4 cellular contexts compared by ENCODE assay signal in genomic region chr4:40407468-40407867, GRCh38.
A peak's percentile ranks its signal among the peaks of the same experiment; 100 is the strongest.
DNase-seq lines count a peak whose midpoint lies in the region; ATAC-seq, FAIRE-seq and TF ChIP-seq lines count a peak whose summit lies in the region.
"Not testable (repeated sequence)": the region's sequence is repeated elsewhere in the genome, so short reads cannot be mapped to it uniquely, and the experiment has no call there.

No MANE protein-coding gene starts in this region.

- intact Hi-C loops in K562 (cut with micrococcal nuclease), result not testable (repeated sequence)
- intact Hi-C loops in HepG2 (cut with micrococcal nuclease; ENCODE audit: unreplicated experiment), result loop anchor here (10.0 kb wide), 1 partner anchor 107 kb away; no protein-coding TSS in a partner anchor

- H3K9me3 Mint-ChIP-seq in endothelial cell (ENCODE audit: unreplicated experiment), result not testable (repeated sequence)
- H3K9me3 Mint-ChIP-seq in nephron progenitor cell, result peaks cover 29% of the 10 kb centered on the region

- POLR2A ChIA-PET in K562 (lab: Yijun Ruan, JAX); HepG2 (lab: Yijun Ruan, JAX): not testable (repeated sequence)

- H3K27me3 ChIP-seq in K562 (ENCODE audit: control insufficient read depth in 2 of 2, insufficient read depth in 2 of 2, low read length in 2 of 2); HepG2 (ENCODE audit: control insufficient read depth in 1 of 2, insufficient read depth in 2 of 2, low read length in 2 of 2): not testable (repeated sequence)

- H3K4me3 Mint-ChIP-seq in endothelial cell (ENCODE audit: unreplicated experiment), result peak overlapping the region; percentile 40
- not testable (repeated sequence) for H3K4me3 Mint-ChIP-seq in nephron progenitor cell

- TF ChIP-seq CTCF in K562 (IDR thresholded peaks at IDR 0.05 in 2 of 3, conservative IDR thresholded peaks at IDR 0.05 in 1 of 3; ENCODE audit: insufficient read depth in 2 of 3, low read depth in 1 of 3, low read length in 3 of 3); endothelial cell (IDR thresholded peaks at IDR 0.05; ENCODE audit: unreplicated experiment); HepG2 (CRISPR knock-in tag; IDR thresholded peaks at IDR 0.05); nephron progenitor cell (IDR thresholded peaks at IDR 0.05): not testable (repeated sequence)

- H3K27ac Mint-ChIP-seq in endothelial cell (ENCODE audit: unreplicated experiment), result not testable (repeated sequence)
- peak overlapping the region; percentile 9 for H3K27ac Mint-ChIP-seq in nephron progenitor cell

- H3K9me1 ChIP-seq in K562 (ENCODE audit: control insufficient read depth, insufficient read depth, low read length), result not testable (repeated sequence)

- H3K4me2 ChIP-seq in K562 (ENCODE audit: insufficient read depth, low read length); HepG2 (ENCODE audit: low read depth, low read length): not testable (repeated sequence)

- H3K4me1 Mint-ChIP-seq in endothelial cell (ENCODE audit: unreplicated experiment), result not testable (repeated sequence)
- H3K4me1 Mint-ChIP-seq in nephron progenitor cell, result peaks cover 21% of the 10 kb centered on the region

- not testable (repeated sequence) for H3K79me2 ChIP-seq in K562 (ENCODE audit: control insufficient read depth, insufficient read depth, low read length); HepG2 (ENCODE audit: insufficient read depth, low read length)

- H3K36me3 Mint-ChIP-seq in endothelial cell (ENCODE audit: low read depth, unreplicated experiment), result not testable (repeated sequence)
- peaks cover 16% of the 10 kb centered on the region for H3K36me3 Mint-ChIP-seq in nephron progenitor cell (ENCODE audit: low read depth)

- TF ChIP-seq POLR2A in K562 (conservative IDR thresholded peaks at IDR 0.05); HepG2 (IDR thresholded peaks at IDR 0.05; ENCODE audit: insufficient read depth in 1 of 2, low read depth in 2 of 2, low read length in 2 of 2): not testable (repeated sequence)

- not testable (repeated sequence) for BruUV-seq in K562 (replicated peaks; lab: Mats Ljungman, UMichigan); HepG2 (replicated peaks; lab: Mats Ljungman, UMichigan)

- not testable (repeated sequence) for H3K9ac ChIP-seq in K562 (ENCODE audit: insufficient read depth in 1 of 2, low read depth in 2 of 2, low read length in 2 of 2); HepG2 (ENCODE audit: insufficient read depth, low read depth, low read length)

- not testable (repeated sequence) for FAIRE-seq in K562 (lab: Jason Lieb, UNC); HepG2 (lab: Jason Lieb, UNC)

- CTCF ChIA-PET in K562 (lab: Yijun Ruan, JAX; ENCODE audit: low intra/inter-chr PET ratio); HepG2 (lab: Yijun Ruan, JAX; ENCODE audit: low intra/inter-chr PET ratio, low total read pairs): not testable (repeated sequence)

- WGBS in K562 (ENCODE audit: insufficient coverage, low coverage, missing lambda C conversion rate), result 2% methylated on average over 3 of the region's 3 CpGs
- WGBS in HepG2 (ENCODE audit: low lambda C conversion rate), result 12% methylated on average over 3 of the region's 3 CpGs

- H3K9me3 ChIP-seq in K562 (replicated peaks; ENCODE audit: control insufficient read depth, insufficient read depth, low read depth, low read length), result not testable (repeated sequence)
- H3K9me3 ChIP-seq in HepG2 (ENCODE audit: low read length), result peaks cover 17% of the 10 kb centered on the region

- in situ Hi-C loops in K562 (cut with MboI); HepG2 (cut with HindIII; ENCODE audit: extremely low pct_ligation_motif_present, low pct_unique_long_range_greater_than_20kb): not testable (repeated sequence)

- H4K20me1 ChIP-seq in K562 (replicated peaks; ENCODE audit: control insufficient read depth, insufficient read depth, low read length); HepG2 (ENCODE audit: insufficient read depth, low read length): not testable (repeated sequence)

- not testable (repeated sequence) for H3K27ac ChIP-seq in K562 (ENCODE audit: extremely low read depth, low read depth, low read length); HepG2 (ENCODE audit: extremely low read length, insufficient read depth, low read length)

- not testable (repeated sequence) for H3K36me3 ChIP-seq in K562 (ENCODE audit: control insufficient read depth, insufficient read depth, low read length); HepG2 (replicated peaks in 1 of 2; ENCODE audit: control insufficient read depth in 1 of 2, insufficient read depth in 2 of 2, low read length in 2 of 2)

- TF ChIP-seq EP300 in K562 (IDR thresholded peaks at IDR 0.05; ENCODE audit: low read length); HepG2 (IDR thresholded peaks at IDR 0.05; ENCODE audit: low read depth in 2 of 2, low read length in 2 of 2); HepG2 (CRISPR knock-in tag; IDR thresholded peaks at IDR 0.05; ENCODE audit: borderline replicate concordance): not testable (repeated sequence)

- ATAC-seq in K562, HepG2: not testable (repeated sequence)

- not testable (repeated sequence) for H2AFZ ChIP-seq in K562 (ENCODE audit: low read depth, low read length); HepG2 (ENCODE audit: low read length)

- not testable (repeated sequence) for H3K4me1 ChIP-seq in K562 (replicated peaks in 1 of 2; ENCODE audit: control insufficient read depth in 2 of 2, insufficient read depth in 2 of 2, low read length in 2 of 2)
- peaks cover 27% of the 10 kb centered on the region for H3K4me1 ChIP-seq in HepG2 (ENCODE audit: insufficient read depth, low read length)

- not testable (repeated sequence) for H3K4me3 ChIP-seq in K562; HepG2 (replicated peaks in 1 of 3; ENCODE audit: insufficient read depth in 1 of 3, low read depth in 2 of 3, low read length in 3 of 3)

- H3K27me3 Mint-ChIP-seq in endothelial cell (ENCODE audit: unreplicated experiment); nephron progenitor cell (ENCODE audit: low read depth, poor library complexity): not testable (repeated sequence)

- DNase-seq in K562 (ENCODE audit: extremely low read depth in 1 of 4, low spot score in 3 of 4); endothelial cell (ENCODE audit: low spot score); HepG2 (ENCODE audit: low spot score); nephron progenitor cell: not testable (repeated sequence)

- TF ChIP-seq RAD21 in K562 (CRISPR knock-in tag; conservative IDR thresholded peaks at IDR 0.05 in 1 of 2, IDR thresholded peaks at IDR 0.05 in 1 of 2); HepG2 (CRISPR knock-in tag; IDR thresholded peaks at IDR 0.05): not testable (repeated sequence)

TF ChIP-seq in K562, 482 proteins besides CTCF, POLR2A, EP300 and RAD21:
- TF ChIP-seq ZNF431 (CRISPR knock-in tag; IDR thresholded peaks at IDR 0.05), result peak; percentile 93

TF ChIP-seq in HepG2, 621 proteins besides CTCF, POLR2A, EP300 and RAD21:
- peak; percentile 90; the same call in 1 of the 2 replicates for TF ChIP-seq ZNF431 (CRISPR knock-in tag; IDR thresholded peaks at IDR 0.05; ENCODE audit: borderline replicate concordance, low read depth)
